9 cellular contexts compared by ENCODE assay signal in the genomic region with DNA sequence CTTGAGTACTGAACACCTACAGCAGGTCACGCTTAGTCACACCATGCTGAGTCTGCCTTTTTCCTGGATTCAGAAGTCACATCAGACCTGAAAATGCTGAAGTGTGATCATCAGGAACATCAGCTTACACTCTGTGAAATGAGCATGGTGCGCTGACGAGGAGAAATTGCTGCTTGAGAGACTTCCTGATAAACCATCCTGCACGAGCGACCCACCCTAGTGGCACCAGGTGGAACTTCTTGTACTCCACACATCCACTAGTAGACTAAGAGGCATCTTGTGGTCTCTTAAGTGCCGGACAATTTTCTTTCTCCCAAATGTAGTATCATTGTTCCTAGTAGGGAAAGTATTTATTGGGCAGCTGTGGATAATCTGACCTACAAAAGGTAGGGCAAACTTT. TPM values are rescaled to one million over a fixed set of nuclear protein-coding genes. Genes with fewer than 3 reads are reported as not detected.
DNase-seq lines count a peak whose midpoint lies in the region; TF ChIP-seq lines count a peak whose summit lies in the region.
"Had no signal": no experiment of that assay in that cellular context is flagged by ENCODE, and none has a peak within 500 bp of the region (broad histone marks: within the 10 kb centered on the region; RNA-seq: fewer than 3 reads in every experiment).

No MANE protein-coding gene starts in this region.

- H2AFZ ChIP-seq in OCI-LY3 (ENCODE audit: low read depth, low read length) = no peak overlapping the region
- no peak overlapping the region for H2AFZ ChIP-seq in smooth muscle cell (ENCODE audit: low read depth)

- no peak for TF ChIP-seq POLR2A in esophagus squamous epithelium (IDR thresholded peaks at IDR 0.05)
- no peak for TF ChIP-seq POLR2A in lower leg skin (IDR thresholded peaks at IDR 0.05)

- WGBS in esophagus squamous epithelium, 2 donors = 82 to 87% methylated on average over 6 of the region's 6 CpGs
- 92% methylated on average over 6 of the region's 6 CpGs for WGBS in smooth muscle cell (ENCODE audit: low lambda C conversion rate)
- WGBS in lower leg skin, 2 donors = 83 to 90% methylated on average over 6 of the region's 6 CpGs

- H3K27me3 ChIP-seq in AG04450 (ENCODE audit: control insufficient read depth, insufficient read depth, low read length) (no peaks in the 10 kb centered on the region), OCI-LY3 (ENCODE audit: low read depth, low read length) (no peaks in the 10 kb centered on the region), esophagus squamous epithelium (no peaks in the 10 kb centered on the region), smooth muscle cell (ENCODE audit: low read depth) (no peaks in the 10 kb centered on the region)

- DNase-seq in AG04450 (ENCODE audit: low read depth, low spot score) (no peak), esophagus squamous epithelium (lab: John Stamatoyannopoulos, UW) (no peak), smooth muscle cell (lab: John Stamatoyannopoulos, UW; ENCODE audit: unreplicated experiment) (no peak), lower leg skin (ENCODE audit: low spot score in 2 of 2) (no peak), NCI-H2081 treated with DMSO at 0.1 percent for 48 hours (lab: John Stamatoyannopoulos, UW) (no peak), SW480 (ENCODE audit: low spot score) (no peak)

- H3F3A ChIP-seq in smooth muscle cell (ENCODE audit: low read depth) = no peaks in the 10 kb centered on the region

- H3K79me2 ChIP-seq in OCI-LY3 (ENCODE audit: low read length) (no peaks in the 10 kb centered on the region), smooth muscle cell (ENCODE audit: low read depth) (no peaks in the 10 kb centered on the region)

- POLR2A ChIA-PET in AG04450 (lab: Yijun Ruan, JAX) = no interaction called here

- H3K9me3 ChIP-seq in AG04450 (ENCODE audit: control insufficient read depth, insufficient read depth, low read length) = no peaks in the 10 kb centered on the region
- no peaks in the 10 kb centered on the region for H3K9me3 ChIP-seq in OCI-LY3 (ENCODE audit: insufficient read depth, low read length)
- H3K9me3 ChIP-seq in esophagus squamous epithelium = no peaks in the 10 kb centered on the region
- peaks cover 3% of the 10 kb centered on the region for H3K9me3 ChIP-seq in smooth muscle cell (replicated peaks; ENCODE audit: low read depth)

- H3K4me3 ChIP-seq in AG04450 (ENCODE audit: low read depth, low read length) (no peak overlapping the region), OCI-LY3 (ENCODE audit: low read length) (no peak overlapping the region), esophagus squamous epithelium (no peak overlapping the region), smooth muscle cell (no peak overlapping the region), lower leg skin (ENCODE audit: low read depth, poor library complexity, severe bottlenecking) (no peak overlapping the region)

- H3K4me1 ChIP-seq in OCI-LY3 (ENCODE audit: low read length) = no peaks in the 10 kb centered on the region
- peaks cover 0 to 22% (median 0%) of the 10 kb centered on the region in 3 donors for H3K4me1 ChIP-seq in esophagus squamous epithelium
- no peaks in the 10 kb centered on the region for H3K4me1 ChIP-seq in smooth muscle cell (ENCODE audit: low read depth)

- H3K36me3 ChIP-seq in OCI-LY3 (replicated peaks; ENCODE audit: low read depth, low read length) = peaks cover 15% of the 10 kb centered on the region
- H3K36me3 ChIP-seq in esophagus squamous epithelium = peaks cover 11 to 98% (median 20%) of the 10 kb centered on the region in 3 donors
- peaks cover 16% of the 10 kb centered on the region for H3K36me3 ChIP-seq in smooth muscle cell (ENCODE audit: low read depth)

- intact Hi-C loops in esophagus squamous epithelium (cut with DNase I) = loop anchor here (5.0 kb wide), 1 partner anchor 178 kb away; no protein-coding TSS in a partner anchor
- intact Hi-C loops in lower leg skin (cut with DNase I; ENCODE audit: low total_unique reads) = loop anchor here (10.0 kb wide), 1 partner anchor 180 kb away; no protein-coding TSS in a partner anchor

- peak; percentile 51 for TF ChIP-seq CTCF in AG04450 (IDR thresholded peaks at IDR 0.05; ENCODE audit: low read depth, low read length)
- peak; percentile 53; the same call in 1 of the 2 replicates for TF ChIP-seq CTCF in GM12874 (IDR thresholded peaks at IDR 0.05; ENCODE audit: insufficient read depth, low read depth, low read length)
- peak; percentile 50 for TF ChIP-seq CTCF in OCI-LY3 (IDR thresholded peaks at IDR 0.05; ENCODE audit: low read depth, low read length)
- peak in 5 of 6 experiments; percentile 30 to 64 (median 45) for TF ChIP-seq CTCF in esophagus squamous epithelium (IDR thresholded peaks at IDR 0.05)
- TF ChIP-seq CTCF in smooth muscle cell (IDR thresholded peaks at IDR 0.05; ENCODE audit: borderline replicate concordance, insufficient read depth, poor library complexity, severe bottlenecking) = peak; percentile 29
- no peak for TF ChIP-seq CTCF in lower leg skin (IDR thresholded peaks at IDR 0.05)

- no peaks in the 10 kb centered on the region for H4K20me1 ChIP-seq in OCI-LY3 (ENCODE audit: insufficient read depth, low read length)
- H4K20me1 ChIP-seq in smooth muscle cell (ENCODE audit: low read depth) = peaks cover 20% of the 10 kb centered on the region

- CTCF ChIA-PET in AG04450 (lab: Charles Lee) = no interaction called here

- H3K4me2 ChIP-seq in OCI-LY3 (ENCODE audit: low read length) (no peak overlapping the region), smooth muscle cell (no peak overlapping the region)

- H3K27ac ChIP-seq in AG04450 (ENCODE audit: low read depth, low read length) = no peak overlapping the region
- no peak overlapping the region for H3K27ac ChIP-seq in OCI-LY3 (ENCODE audit: low read length)
- H3K27ac ChIP-seq in esophagus squamous epithelium = peak overlapping the region in 1 of 4 donors; percentile 19
- H3K27ac ChIP-seq in smooth muscle cell (ENCODE audit: low read depth) = no peak overlapping the region

- no peak overlapping the region for H3K9ac ChIP-seq in OCI-LY3 (ENCODE audit: low read length)
- no peak overlapping the region for H3K9ac ChIP-seq in smooth muscle cell (ENCODE audit: low read depth)

RNA-seq across cellular contexts. Expression of a gene that starts 51.8 kb away (rescaled TPM):
- polyA plus RNA-seq in AG04450 (2011; rRNA removed) (not detected in 2 replicates), smooth muscle cell (not detected in 2 replicates)
- polyA minus RNA-seq in AG04450 (2011; rRNA and poly(A)+ RNA removed) = not detected in 2 replicates
- total RNA-seq in esophagus squamous epithelium (not detected), smooth muscle cell (not detected in 2 replicates), lower leg skin (not detected)
- total RNA-seq: dermis microvascular lymphatic vessel endothelial cell had no signal

Comparison
In these comparisons a context has a peak if more than half of its experiments do, and no peak if none do; other contexts are left out.
1. CTCF ChIP-seq: peak in AG04450 (single experiment), GM12874 (single experiment), OCI-LY3 (single experiment), esophagus squamous epithelium (5 of 6) and smooth muscle cell (single experiment); none in lower leg skin (0 of 3).